28 cellular contexts compared by ENCODE assay signal in genomic region chr1:208350815-208351214, GRCh38.
"Had no signal": no experiment of that assay in that cellular context is flagged by ENCODE, and none has a peak within 500 bp of the region (broad histone marks: within the 10 kb centered on the region; RNA-seq: fewer than 3 reads in every experiment).

No MANE protein-coding gene starts in this region.

- H3K27me3 ChIP-seq: body of pancreas, colonic mucosa, gastroesophageal sphincter had no signal

- H3K4me1 ChIP-seq: body of pancreas, colonic mucosa, foreskin keratinocyte, gastroesophageal sphincter, heart right ventricle had no signal

- ATAC-seq: activated CD4-positive, CD25-positive, alpha-beta regulatory T cell treated with anti-CD3 and anti-CD28 coated beads, Interleukin-2, amount 50 U/mL, for 24 hours; activated CD8-positive, alpha-beta T cell treated with anti-CD3 and anti-CD28 coated beads for 36 hours; activated T-cell treated with anti-CD3 and anti-CD28 coated beads, Interleukin-2, amount 50 U/mL, for 4 hours; activated T-helper 17 cell treated with anti-CD3 and anti-CD28 coated beads, Interleukin-2, amount 50 U/mL, for 72 hours; body of pancreas; esophagus mucosa; foreskin keratinocyte; gastroesophageal sphincter; heart right ventricle; T-helper 17 cell; WTC11 had no signal

- DNase-seq: activated CD4-positive, alpha-beta T cell treated with anti-CD3 and anti-CD28 coated beads for 48 hours; activated CD4-positive, alpha-beta T cell treated with anti-CD3 and anti-CD28 coated beads, Interleukin-2, amount 50 U/mL, for 1 hour; activated CD4-positive, alpha-beta T cell treated with anti-CD3 and anti-CD28 coated beads, Interleukin-2, amount 50 U/mL, for 48 hours; activated CD8-positive, alpha-beta memory T cell treated with anti-CD3 and anti-CD28 coated beads for 24 hours; activated CD8-positive, alpha-beta T cell treated with anti-CD3 and anti-CD28 coated beads for 36 hours; activated effector memory CD4-positive, alpha-beta T cell treated with Interleukin-2 at 50 U/mL for 16 hours; activated gamma-delta T cell treated with Interleukin-2 at 50 U/mL for 16 hours; activated naive CD4-positive, alpha-beta T cell treated with anti-CD3 and anti-CD28 coated beads, Interleukin-2, amount 50 U/mL, for 16 hours; activated naive CD4-positive, alpha-beta T cell treated with Interleukin-2 at 50 U/mL for 16 hours; activated T-cell treated with anti-CD3 and anti-CD28 coated beads, Interleukin-2, amount 50 U/mL, for 4 hours; amniotic stem cell; anterior cingulate cortex; body of pancreas; caudate nucleus; colonic mucosa; dorsolateral prefrontal cortex; effector memory CD4-positive, alpha-beta T cell; endodermal cell; foreskin keratinocyte; heart right ventricle; T-helper 1 cell; T-helper 17 cell had no signal

- H3K36me3 ChIP-seq: colonic mucosa, gastroesophageal sphincter, heart right ventricle had no signal

- H3K9me3 ChIP-seq: body of pancreas, colonic mucosa, gastroesophageal sphincter, heart right ventricle had no signal

- H3K27ac ChIP-seq: body of pancreas, colonic mucosa, dorsolateral prefrontal cortex, foreskin keratinocyte, gastroesophageal sphincter, heart right ventricle, VCaP had no signal

- H3K4me3 ChIP-seq: body of pancreas, colonic mucosa, dorsolateral prefrontal cortex, gastroesophageal sphincter, heart right ventricle had no signal
